ENCODE assay signal across 17 cellular contexts in the genomic region with DNA sequence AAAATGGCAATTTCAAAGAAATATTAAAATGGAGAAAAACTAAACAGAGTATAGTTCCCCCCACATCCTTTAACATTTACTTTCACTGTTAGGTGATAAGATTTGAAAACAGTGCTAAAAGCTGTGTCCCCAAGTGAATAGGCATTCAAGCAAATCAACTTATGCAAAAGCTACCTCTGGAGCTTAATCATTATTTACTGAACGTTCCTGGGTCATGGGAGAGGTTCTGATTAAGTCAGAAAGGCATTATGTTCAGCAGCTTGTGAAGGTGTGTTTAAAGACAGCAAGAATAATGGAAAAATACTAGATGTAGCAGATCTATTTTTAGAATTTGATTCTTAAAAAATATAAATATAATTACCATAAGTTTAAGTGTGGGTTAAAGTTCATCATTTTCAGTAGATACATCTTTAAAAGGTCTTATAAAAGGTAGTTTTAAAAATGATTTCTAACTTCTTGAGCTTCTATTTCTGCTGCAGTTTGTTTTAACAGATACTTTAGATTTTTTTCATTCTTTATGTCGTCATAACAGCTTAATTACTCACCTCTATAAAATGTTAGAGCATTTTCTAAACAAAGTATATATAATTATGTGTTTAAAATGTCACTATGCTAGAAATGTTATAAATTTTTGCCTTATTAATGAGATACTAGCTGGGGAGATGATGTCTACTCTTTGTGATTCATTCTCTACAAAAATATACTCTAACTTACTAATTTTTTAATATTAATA.
DNase-seq lines count a peak whose midpoint lies in the region; ATAC-seq and TF ChIP-seq lines count a peak whose summit lies in the region.
"Had no signal": no experiment of that assay in that cellular context is flagged by ENCODE, and none has a peak within 500 bp of the region (broad histone marks: within the 10 kb centered on the region; RNA-seq: fewer than 3 reads in every experiment).

No MANE protein-coding gene starts in this region.

- intact Hi-C loops in PC-9 (cut with micrococcal nuclease; ENCODE audit: unreplicated experiment) = loop anchor here (2.0 to 10.0 kb wide), 3 partner anchors 80 to 852 kb away; partner anchors contain the start of genes EOGT and MITF

- POLR2A ChIA-PET in PC-9 (lab: Charles Lee; ENCODE audit: unreplicated experiment) (no interaction called here), HEK293T (lab: Yijun Ruan, JAX) (no interaction called here)

- peak overlapping the region; percentile 83 for H3K27ac ChIP-seq in PC-9

- H2AFZ ChIP-seq in PC-9 = no peak overlapping the region

- H3K27me3 Mint-ChIP-seq in progenitor cell of endocrine pancreas = no peaks in the 10 kb centered on the region
- H3K27me3 Mint-ChIP-seq: CD4-positive, CD25-positive, alpha-beta regulatory T cell; central memory CD8-positive, alpha-beta T cell had no signal

- peaks cover 53% of the 10 kb centered on the region for H3K4me1 ChIP-seq in PC-9 (replicated peaks; ENCODE audit: insufficient read depth)

- no peaks in the 10 kb centered on the region for H3K27me3 ChIP-seq in PC-9 (ENCODE audit: insufficient read depth, low read depth)
- H3K27me3 ChIP-seq: esophagus squamous epithelium had no signal

- H3K4me2 ChIP-seq in PC-9 = peak overlapping the region; percentile 65

- H3F3A ChIP-seq in PC-9 (ENCODE audit: insufficient read depth, low read depth) = peaks cover 17% of the 10 kb centered on the region; the same call in 1 of the 2 replicates

- BruUV-seq in PC-9 (replicated peaks; lab: Mats Ljungman, UMichigan) = no TSS peak

- peaks cover 40% of the 10 kb centered on the region for H3K4me1 Mint-ChIP-seq in progenitor cell of endocrine pancreas (ENCODE audit: low read depth)
- H3K4me1 Mint-ChIP-seq: CD4-positive, CD25-positive, alpha-beta regulatory T cell; central memory CD8-positive, alpha-beta T cell; stimulated activated naive B cell treated with anti-CD40 and anti-IgM and Interleukin-4, amounts not matched to agents 10 μg/mL and 1 μg/mL and 100 μg/mL, for 72 hours had no signal

- TF ChIP-seq CTCF in PC-9 (conservative IDR thresholded peaks at IDR 0.05) = no peak
- no peak for TF ChIP-seq CTCF in fibroblast of mammary gland (conservative IDR thresholded peaks at IDR 0.05; ENCODE audit: control insufficient read depth, insufficient read depth, low read depth, low read length)
- TF ChIP-seq CTCF in progenitor cell of endocrine pancreas (IDR thresholded peaks at IDR 0.05; ENCODE audit: unreplicated experiment) = no peak

- H3K9me2 ChIP-seq in PC-9 (ENCODE audit: insufficient read depth) = no peaks in the 10 kb centered on the region

- no peaks in the 10 kb centered on the region for H3K79me2 ChIP-seq in PC-9 (ENCODE audit: low read depth)

- H3K27ac Mint-ChIP-seq in progenitor cell of endocrine pancreas = peak overlapping the region; percentile 94
- H3K27ac Mint-ChIP-seq: CD4-positive, CD25-positive, alpha-beta regulatory T cell; stimulated activated naive B cell treated with anti-CD40 and anti-IgM and Interleukin-4, amounts not matched to agents 10 μg/mL and 1 μg/mL and 100 μg/mL, for 72 hours had no signal

- no peaks in the 10 kb centered on the region for H3K9me3 ChIP-seq in PC-9 (ENCODE audit: insufficient read depth, low read depth)
- H3K9me3 ChIP-seq: esophagus squamous epithelium had no signal

- peaks cover 3% of the 10 kb centered on the region for H3K9me3 Mint-ChIP-seq in progenitor cell of endocrine pancreas (ENCODE audit: low read depth)
- H3K9me3 Mint-ChIP-seq: central memory CD8-positive, alpha-beta T cell; stimulated activated naive B cell treated with anti-CD40 and anti-IgM and Interleukin-4, amounts not matched to agents 10 μg/mL and 1 μg/mL and 100 μg/mL, for 72 hours had no signal

- peak overlapping the region; percentile 80 for H3K4me3 Mint-ChIP-seq in progenitor cell of endocrine pancreas (ENCODE audit: low read depth)
- H3K4me3 Mint-ChIP-seq: CD4-positive, CD25-positive, alpha-beta regulatory T cell; central memory CD8-positive, alpha-beta T cell; stimulated activated naive B cell treated with anti-CD40 and anti-IgM and Interleukin-4, amounts not matched to agents 10 μg/mL and 1 μg/mL and 100 μg/mL, for 72 hours had no signal

- peak; percentile 69 for DNase-seq in EH (ENCODE audit: low read depth)
- DNase-seq in PC-9 = peak in 1 of 2 experiments; percentile 81
- peak; percentile 25 for DNase-seq in fibroblast of mammary gland (ENCODE audit: low read depth)
- DNase-seq in progenitor cell of endocrine pancreas (ENCODE audit: low spot score, unreplicated experiment) = no peak
- DNase-seq in SKM-1 (lab: John Stamatoyannopoulos, UW; ENCODE audit: unreplicated experiment) = no peak
- DNase-seq in HEK293T (ENCODE audit: extremely low spot score) = no peak
- DNase-seq in NCI-H1048 (lab: John Stamatoyannopoulos, UW) = no peak
- DNase-seq: activated CD4-positive, alpha-beta T cell treated with anti-CD3 and anti-CD28 coated beads for 48 hours; CD4-positive, CD25-positive, alpha-beta regulatory T cell; esophagus squamous epithelium; NCI-H146; NCI-H82; nucleus accumbens; stimulated activated CD4-positive, alpha-beta T cell treated with anti-CD3 and anti-CD28 coated beads, Interleukin-1b, Interleukin-23, amount 100 ng/mL, for 48 hours; stimulated activated naive B cell treated with anti-CD40 and anti-IgM and Interleukin-4, amounts not matched to agents 10 μg/mL and 1 μg/mL and 100 μg/mL, for 72 hours had no signal

- no peak overlapping the region; the same call in 1 of the 2 replicates for H3K4me3 ChIP-seq in PC-9
- no peak overlapping the region for H3K4me3 ChIP-seq in fibroblast of mammary gland (ENCODE audit: control insufficient read depth, low read depth, low read length)

- H3K36me3 ChIP-seq in PC-9 (ENCODE audit: low read depth) = no peaks in the 10 kb centered on the region
- H3K36me3 ChIP-seq: esophagus squamous epithelium had no signal

- no peaks in the 10 kb centered on the region for H4K20me1 ChIP-seq in PC-9 (ENCODE audit: insufficient read depth)

- peaks cover 4% of the 10 kb centered on the region for H3K36me3 Mint-ChIP-seq in progenitor cell of endocrine pancreas (ENCODE audit: insufficient read depth)
- H3K36me3 Mint-ChIP-seq: CD4-positive, CD25-positive, alpha-beta regulatory T cell; stimulated activated naive B cell treated with anti-CD40 and anti-IgM and Interleukin-4, amounts not matched to agents 10 μg/mL and 1 μg/mL and 100 μg/mL, for 72 hours had no signal

- no peak for ATAC-seq in HG03280 (IDR thresholded peaks at IDR 0.05; ENCODE audit: unreplicated experiment)
- ATAC-seq: stimulated activated naive B cell treated with anti-CD40 and anti-IgM and Interleukin-4, amounts not matched to agents 10 μg/mL and 1 μg/mL and 100 μg/mL, for 72 hours had no signal

- CTCF ChIA-PET in PC-9 (lab: Charles Lee) (interaction anchor here (0.9 kb wide), 1 partner anchor 192 kb away, joined by 4 read pairs; no protein-coding TSS in a partner anchor), HEK293T (lab: Yijun Ruan, JAX) (interaction anchor here (0.6 kb wide), 1 partner anchor 12 kb away, joined by 3 read pairs; no protein-coding TSS in a partner anchor)

TF ChIP-seq in HEK293T, 16 proteins besides CTCF, POLR2A, EP300 and RAD21:
- TF ChIP-seq HDGF (IDR thresholded peaks at IDR 0.05; ENCODE audit: borderline replicate concordance) = no peak

Comparison
In these comparisons a context has a peak if more than half of its experiments do, and no peak if none do; other contexts are left out.
1. DNase-seq: peak in EH (single experiment) and fibroblast of mammary gland (single experiment); none in progenitor cell of endocrine pancreas (single experiment), SKM-1 (single experiment), HEK293T (single experiment) and NCI-H1048 (single experiment).